15 cellular contexts compared by ENCODE assay signal in the genomic region with DNA sequence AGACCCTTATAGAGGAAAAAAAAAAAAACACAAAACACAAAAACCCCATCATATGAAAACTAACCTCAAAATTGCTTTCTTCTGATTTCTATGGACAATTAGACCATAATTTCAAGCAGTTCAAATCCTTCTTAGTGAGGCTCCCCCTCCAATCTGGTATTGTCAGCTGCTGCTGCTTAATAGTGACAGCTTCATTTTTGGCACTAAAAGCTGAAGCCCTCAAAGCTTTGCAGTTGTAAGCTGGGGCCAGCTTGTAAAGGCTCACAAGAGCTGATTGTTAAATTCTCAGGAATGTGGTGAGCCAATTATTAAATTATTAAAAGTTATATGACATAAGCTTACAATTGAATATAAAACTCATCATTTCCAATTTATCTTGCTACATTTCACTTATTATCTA.
A peak's percentile ranks its signal among the peaks of the same experiment; 100 is the strongest.
DNase-seq lines count a peak whose midpoint lies in the region; ATAC-seq and TF ChIP-seq lines count a peak whose summit lies in the region.
"Had no signal": no experiment of that assay in that cellular context is flagged by ENCODE, and none has a peak within 500 bp of the region (broad histone marks: within the 10 kb centered on the region; RNA-seq: fewer than 3 reads in every experiment).

No MANE protein-coding gene starts in this region.

- DNase-seq in GM03348 (ENCODE audit: low spot score) (peak; percentile 13), left kidney (ENCODE audit: low read depth, low spot score) (peak; percentile 38), posterior cingulate gyrus (no peak)
- DNase-seq: activated CD4-positive, alpha-beta memory T cell treated with anti-CD3 and anti-CD28 coated beads, Interleukin-2, amount 10 ng/mL, durations not matched to agents 7 days and 5 days; activated naive CD4-positive, alpha-beta T cell treated with anti-CD3 and anti-CD28 coated beads, Interleukin-2, amount 10 ng/mL, durations not matched to agents 7 days and 5 days; activated T-cell treated with anti-CD3 and anti-CD28 coated beads, Interleukin-2, amount 50 U/mL, for 4 hours; BE2C; NCI-H1417; pancreas; stimulated activated CD4-positive, alpha-beta T cell treated with anti-CD3 and anti-CD28 coated beads, Interleukin-4, amount 100 ng/mL, for 4 hours had no signal

- H3K4me1 ChIP-seq in OCI-LY3 (ENCODE audit: low read length): peaks cover 8% of the 10 kb centered on the region
- peaks cover 25% of the 10 kb centered on the region for H3K4me1 ChIP-seq in stomach smooth muscle (ENCODE audit: control insufficient read depth, insufficient read depth, low read length)
- H3K4me1 ChIP-seq: BE2C, colonic mucosa, pancreas had no signal

- intact Hi-C loops in posterior cingulate gyrus (cut with DNase I): no loop called here

- H3K27ac ChIP-seq in OCI-LY3 (ENCODE audit: low read length): no peak overlapping the region
- peak overlapping the region; percentile 67 for H3K27ac ChIP-seq in stomach smooth muscle (ENCODE audit: low read length)
- H3K27ac ChIP-seq: colonic mucosa, pancreas had no signal

- ATAC-seq in HG02938 (IDR thresholded peaks at IDR 0.05; ENCODE audit: unreplicated experiment) (no peak), GM21423 (IDR thresholded peaks at IDR 0.05; ENCODE audit: unreplicated experiment) (no peak)
- ATAC-seq: activated T-cell treated with anti-CD3 and anti-CD28 coated beads, Interleukin-2, amount 50 U/mL, for 4 hours; pancreas had no signal

- TF ChIP-seq CTCF in OCI-LY3 (IDR thresholded peaks at IDR 0.05; ENCODE audit: low read depth, low read length): no peak

- H3K4me2 ChIP-seq in OCI-LY3 (ENCODE audit: low read length): peak overlapping the region; percentile 14

- H3K9ac ChIP-seq in OCI-LY3 (ENCODE audit: low read length): no peak overlapping the region
- H3K9ac ChIP-seq in stomach smooth muscle (ENCODE audit: low read length in 2 of 2): peak overlapping the region; percentile 44 to 55

- H3K4me3 ChIP-seq in OCI-LY3 (ENCODE audit: low read length): no peak overlapping the region
- H3K4me3 ChIP-seq in stomach smooth muscle (ENCODE audit: low read length in 2 of 2): no peak overlapping the region
- H3K4me3 ChIP-seq: colonic mucosa, pancreas had no signal

- no peaks in the 10 kb centered on the region for H3K79me2 ChIP-seq in OCI-LY3 (ENCODE audit: low read length)

- no peaks in the 10 kb centered on the region for H3K9me3 ChIP-seq in OCI-LY3 (ENCODE audit: insufficient read depth, low read length)
- H3K9me3 ChIP-seq in stomach smooth muscle (ENCODE audit: control insufficient read depth in 2 of 2, low read length in 2 of 2): no peaks in the 10 kb centered on the region
- H3K9me3 ChIP-seq: BE2C, colonic mucosa, pancreas had no signal

- H3K36me3 ChIP-seq in OCI-LY3 (replicated peaks; ENCODE audit: low read depth, low read length) (no peaks in the 10 kb centered on the region), stomach smooth muscle (ENCODE audit: control insufficient read depth in 2 of 2, insufficient read depth in 2 of 2, low read length in 2 of 2) (peaks cover 0 to 4% of the 10 kb centered on the region in 2 donors)
- H3K36me3 ChIP-seq: BE2C, colonic mucosa, pancreas had no signal

- H3K27me3 ChIP-seq in OCI-LY3 (ENCODE audit: low read depth, low read length) (peaks cover 22% of the 10 kb centered on the region; the same call in 1 of the 2 replicates), stomach smooth muscle (ENCODE audit: control insufficient read depth in 1 of 2, insufficient read depth in 2 of 2, low read length in 2 of 2) (no peaks in the 10 kb centered on the region)
- H3K27me3 ChIP-seq: BE2C, colonic mucosa, pancreas had no signal

- H2AFZ ChIP-seq in OCI-LY3 (ENCODE audit: low read depth, low read length): no peak overlapping the region

- H4K20me1 ChIP-seq in OCI-LY3 (ENCODE audit: insufficient read depth, low read length): no peaks in the 10 kb centered on the region

Comparison
In these comparisons a context has a peak if more than half of its experiments do, and no peak if none do; other contexts are left out.
1. DNase-seq: peak in GM03348 (single experiment) and left kidney (single experiment); none in posterior cingulate gyrus (0 of 10).